Comparison of ENCODE assay signal across 1 cellular context in the genomic region with DNA sequence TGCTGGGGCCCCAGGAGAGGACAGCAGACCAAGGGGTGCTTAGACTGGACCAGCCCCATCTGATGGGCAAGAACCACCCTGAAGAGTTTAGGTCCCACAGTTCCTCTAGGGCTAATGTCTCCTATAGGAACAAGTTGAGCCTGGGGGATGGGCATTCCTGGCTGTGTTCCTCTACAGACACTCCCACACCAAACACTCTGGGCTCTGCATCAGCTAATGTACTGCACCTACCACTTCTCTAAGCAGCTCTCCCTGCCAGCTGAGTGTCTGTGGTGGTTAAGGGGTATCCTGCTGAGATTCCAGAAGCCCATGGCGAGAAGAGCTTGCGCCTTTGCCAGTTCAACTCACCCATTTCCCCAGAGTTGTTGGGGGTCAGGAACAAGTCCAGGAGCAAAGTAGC.
TF ChIP-seq lines count a peak whose summit lies in the region.

No MANE protein-coding gene starts in this region.

TF ChIP-seq in WTC11, 78 proteins besides CTCF, POLR2A, EP300 and RAD21 (continued from another document):
- TF ChIP-seq AR (CRISPR knock-in tag; IDR thresholded peaks at IDR 0.05) (no peak), ZNF219 (CRISPR knock-in tag; IDR thresholded peaks at IDR 0.05; ENCODE audit: borderline replicate concordance) (no peak), FOXJ3 (CRISPR knock-in tag; IDR thresholded peaks at IDR 0.05; ENCODE audit: borderline replicate concordance) (no peak), KAT7 (CRISPR knock-in tag; IDR thresholded peaks at IDR 0.05; ENCODE audit: borderline replicate concordance) (no peak), ZNF532 (CRISPR knock-in tag; IDR thresholded peaks at IDR 0.05; ENCODE audit: borderline replicate concordance) (no peak), ATF6 (CRISPR knock-in tag; IDR thresholded peaks at IDR 0.05) (no peak), TEAD1 (CRISPR knock-in tag; IDR thresholded peaks at IDR 0.05) (no peak), GRHL2 (CRISPR knock-in tag; IDR thresholded peaks at IDR 0.05; ENCODE audit: insufficient replicate concordance, severe bottlenecking) (no peak)
- TF ChIP-seq, protein P1, sequence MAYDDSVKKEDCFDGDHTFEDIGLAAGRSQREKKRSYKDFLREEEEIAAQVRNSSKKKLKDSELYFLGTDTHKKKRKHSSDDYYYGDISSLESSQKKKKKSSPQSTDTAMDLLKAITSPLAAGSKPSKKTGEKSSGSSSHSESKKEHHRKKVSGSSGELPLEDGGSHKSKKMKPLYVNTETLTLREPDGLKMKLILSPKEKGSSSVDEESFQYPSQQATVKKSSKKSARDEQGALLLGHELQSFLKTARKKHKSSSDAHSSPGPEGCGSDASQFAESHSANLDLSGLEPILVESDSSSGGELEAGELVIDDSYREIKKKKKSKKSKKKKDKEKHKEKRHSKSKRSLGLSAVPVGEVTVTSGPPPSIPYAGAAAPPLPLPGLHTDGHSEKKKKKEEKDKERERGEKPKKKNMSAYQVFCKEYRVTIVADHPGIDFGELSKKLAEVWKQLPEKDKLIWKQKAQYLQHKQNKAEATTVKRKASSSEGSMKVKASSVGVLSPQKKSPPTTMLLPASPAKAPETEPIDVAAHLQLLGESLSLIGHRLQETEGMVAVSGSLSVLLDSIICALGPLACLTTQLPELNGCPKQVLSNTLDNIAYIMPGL (CRISPR knock-in tag; IDR thresholded peaks at IDR 0.05): no peak
- TF ChIP-seq, protein P2, sequence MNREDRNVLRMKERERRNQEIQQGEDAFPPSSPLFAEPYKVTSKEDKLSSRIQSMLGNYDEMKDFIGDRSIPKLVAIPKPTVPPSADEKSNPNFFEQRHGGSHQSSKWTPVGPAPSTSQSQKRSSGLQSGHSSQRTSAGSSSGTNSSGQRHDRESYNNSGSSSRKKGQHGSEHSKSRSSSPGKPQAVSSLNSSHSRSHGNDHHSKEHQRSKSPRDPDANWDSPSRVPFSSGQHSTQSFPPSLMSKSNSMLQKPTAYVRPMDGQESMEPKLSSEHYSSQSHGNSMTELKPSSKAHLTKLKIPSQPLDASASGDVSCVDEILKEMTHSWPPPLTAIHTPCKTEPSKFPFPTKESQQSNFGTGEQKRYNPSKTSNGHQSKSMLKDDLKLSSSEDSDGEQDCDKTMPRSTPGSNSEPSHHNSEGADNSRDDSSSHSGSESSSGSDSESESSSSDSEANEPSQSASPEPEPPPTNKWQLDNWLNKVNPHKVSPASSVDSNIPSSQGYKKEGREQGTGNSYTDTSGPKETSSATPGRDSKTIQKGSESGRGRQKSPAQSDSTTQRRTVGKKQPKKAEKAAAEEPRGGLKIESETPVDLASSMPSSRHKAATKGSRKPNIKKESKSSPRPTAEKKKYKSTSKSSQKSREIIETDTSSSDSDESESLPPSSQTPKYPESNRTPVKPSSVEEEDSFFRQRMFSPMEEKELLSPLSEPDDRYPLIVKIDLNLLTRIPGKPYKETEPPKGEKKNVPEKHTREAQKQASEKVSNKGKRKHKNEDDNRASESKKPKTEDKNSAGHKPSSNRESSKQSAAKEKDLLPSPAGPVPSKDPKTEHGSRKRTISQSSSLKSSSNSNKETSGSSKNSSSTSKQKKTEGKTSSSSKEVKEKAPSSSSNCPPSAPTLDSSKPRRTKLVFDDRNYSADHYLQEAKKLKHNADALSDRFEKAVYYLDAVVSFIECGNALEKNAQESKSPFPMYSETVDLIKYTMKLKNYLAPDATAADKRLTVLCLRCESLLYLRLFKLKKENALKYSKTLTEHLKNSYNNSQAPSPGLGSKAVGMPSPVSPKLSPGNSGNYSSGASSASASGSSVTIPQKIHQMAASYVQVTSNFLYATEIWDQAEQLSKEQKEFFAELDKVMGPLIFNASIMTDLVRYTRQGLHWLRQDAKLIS (CRISPR knock-in tag; IDR thresholded peaks at IDR 0.05; ENCODE audit: borderline replicate concordance): no peak
- TF ChIP-seq, protein P3, sequence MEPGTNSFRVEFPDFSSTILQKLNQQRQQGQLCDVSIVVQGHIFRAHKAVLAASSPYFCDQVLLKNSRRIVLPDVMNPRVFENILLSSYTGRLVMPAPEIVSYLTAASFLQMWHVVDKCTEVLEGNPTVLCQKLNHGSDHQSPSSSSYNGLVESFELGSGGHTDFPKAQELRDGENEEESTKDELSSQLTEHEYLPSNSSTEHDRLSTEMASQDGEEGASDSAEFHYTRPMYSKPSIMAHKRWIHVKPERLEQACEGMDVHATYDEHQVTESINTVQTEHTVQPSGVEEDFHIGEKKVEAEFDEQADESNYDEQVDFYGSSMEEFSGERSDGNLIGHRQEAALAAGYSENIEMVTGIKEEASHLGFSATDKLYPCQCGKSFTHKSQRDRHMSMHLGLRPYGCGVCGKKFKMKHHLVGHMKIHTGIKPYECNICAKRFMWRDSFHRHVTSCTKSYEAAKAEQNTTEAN (CRISPR knock-in tag; IDR thresholded peaks at IDR 0.05): no peak
